Comparison of ENCODE assay signal across 28 cellular contexts in genomic region chr16:64394061-64394460, GRCh38.
"Had no signal": no experiment of that assay in that cellular context is flagged by ENCODE, and none has a peak within 500 bp of the region (broad histone marks: within the 10 kb centered on the region; RNA-seq: fewer than 3 reads in every experiment).

No MANE protein-coding gene starts in this region.

- H3K9me3 ChIP-seq: ovary, psoas muscle, suprapubic skin, testis, tibial artery, transverse colon, upper lobe of right lung, uterus had no signal

- H3K9ac ChIP-seq: neural progenitor cell, parathyroid adenoma had no signal

- H3K4me1 ChIP-seq: neural progenitor cell, parathyroid adenoma, psoas muscle, spleen, testis, uterus had no signal

- DNase-seq: natural killer cell; occipital lobe; ovary; posterior cingulate gyrus; psoas muscle; right cardiac atrium; spleen; stimulated activated CD4-positive, alpha-beta T cell treated with anti-CD3 and anti-CD28 coated beads, Interleukin-12 subunit alpha, Interleukin-12 subunit beta, amount 100 ng/mL, for 4 hours; stimulated activated CD4-positive, alpha-beta T cell treated with anti-CD3 and anti-CD28 coated beads, Interleukin-1b, Interleukin-23, amount 100 ng/mL, for 48 hours; stimulated activated CD4-positive, alpha-beta T cell treated with anti-CD3 and anti-CD28 coated beads, Interleukin-4, amount 100 ng/mL, for 1 hour; stimulated activated CD4-positive, alpha-beta T cell treated with anti-CD3 and anti-CD28 coated beads, Interleukin-4, amount 100 ng/mL, for 4 hours; stimulated activated CD8-positive, alpha-beta memory T cell treated with anti-CD3 and anti-CD28 coated beads, Interleukin-4, amount 100 ng/mL, for 48 hours; stimulated activated naive CD4-positive, alpha-beta T cell; stimulated activated naive CD8-positive, alpha-beta T cell treated with anti-CD3 and anti-CD28 coated beads, Interleukin-15, amount 100 ng/mL, for 72 hours; stimulated activated naive CD8-positive, alpha-beta T cell treated with anti-CD3 and anti-CD28 coated beads, Interleukin-15, Interleukin-2, amounts not matched to agents 100 U/mL and 50 U/mL, for 24 hours; substantia nigra; testis; tibial artery; transverse colon; upper lobe of right lung; uterus had no signal

- H2AFZ ChIP-seq: neural progenitor cell, parathyroid adenoma had no signal

- H3K27ac ChIP-seq: neural progenitor cell, ovary, parathyroid adenoma, psoas muscle, skin epidermis, spleen, suprapubic skin, testis, tibial artery, transverse colon, upper lobe of right lung, uterus had no signal

- H3K27me3 ChIP-seq: neural progenitor cell, ovary, spleen, suprapubic skin, testis, tibial artery, transverse colon, upper lobe of right lung, uterus had no signal

- ATAC-seq: natural killer cell; psoas muscle; right cardiac atrium; sciatic nerve; stimulated activated memory B cell treated with anti-CD40 and anti-IgM and Interleukin-4, amounts not matched to agents 10 μg/mL and 1 μg/mL and 100 μg/mL, for 72 hours; stimulated activated naive CD8-positive, alpha-beta T cell treated with anti-CD3 and anti-CD28 coated beads, Interleukin-15, amount 100 ng/mL, for 72 hours; stimulated activated naive CD8-positive, alpha-beta T cell treated with anti-CD3 and anti-CD28 coated beads, Interleukin-15, Interleukin-2, amounts not matched to agents 100 U/mL and 50 U/mL, for 24 hours; upper lobe of right lung had no signal

- H3K4me3 ChIP-seq: neural progenitor cell, ovary, psoas muscle, skin epidermis, smooth muscle cell, spleen, suprapubic skin, testis, tibial artery, transverse colon, upper lobe of right lung, uterus had no signal

- H3K36me3 ChIP-seq: neural progenitor cell, ovary, spleen, suprapubic skin, tibial artery, transverse colon, upper lobe of right lung, uterus had no signal

- H3K4me2 ChIP-seq: neural progenitor cell, smooth muscle cell had no signal
